1 cellular context compared by ENCODE assay signal in the genomic region with DNA sequence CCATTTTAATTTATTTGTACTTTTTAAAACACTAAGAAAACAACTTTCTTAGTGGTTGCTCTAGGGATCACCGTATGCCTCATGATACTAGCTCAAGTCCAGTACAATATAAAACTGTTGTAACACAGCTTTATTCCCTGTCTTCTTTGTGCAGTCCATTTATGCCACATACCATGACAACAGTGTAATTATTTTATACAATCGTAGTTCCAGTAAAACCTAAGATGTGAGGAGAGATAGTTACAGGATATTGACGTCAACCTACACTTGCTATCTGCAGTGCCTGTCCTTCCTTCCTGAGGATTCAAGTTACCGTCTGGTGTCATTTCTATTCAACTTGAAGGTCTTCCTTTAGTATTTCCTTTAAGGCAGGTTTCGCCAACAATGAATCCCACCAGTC. TPM values are rescaled to one million over a fixed set of nuclear protein-coding genes. Genes with fewer than 3 reads are reported as not detected.
"Had no signal": no experiment of that assay in that cellular context is flagged by ENCODE, and none has a peak within 500 bp of the region (broad histone marks: within the 10 kb centered on the region; RNA-seq: fewer than 3 reads in every experiment).

No MANE protein-coding gene starts in this region.

RNA-seq across cellular contexts. Expression of a gene that starts 46.4 kb away (rescaled TPM):
- total RNA-seq: skeletal muscle tissue had no signal
